In the genomic region with DNA sequence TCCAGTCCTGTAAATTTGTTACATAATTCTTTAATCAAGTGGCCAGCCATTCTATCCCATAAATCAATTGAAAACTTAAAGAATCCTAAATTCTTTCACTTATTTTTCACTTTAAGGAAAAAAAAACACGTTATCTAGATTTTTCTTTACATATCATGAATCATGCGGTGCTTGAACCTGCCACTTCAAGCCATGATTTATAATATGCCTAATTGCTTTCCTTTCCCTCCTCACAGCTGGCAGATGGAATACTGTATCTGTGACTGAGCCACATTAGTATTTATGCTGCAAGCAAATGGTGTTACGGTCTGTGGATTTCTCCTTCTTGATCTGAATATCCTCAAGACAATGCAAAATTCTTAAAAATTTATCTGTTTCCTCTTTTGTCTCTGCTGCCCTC, we compare ENCODE assay signal across 20 cellular contexts.
"Had no signal": no experiment of that assay in that cellular context is flagged by ENCODE, and none has a peak within 500 bp of the region (broad histone marks: within the 10 kb centered on the region; RNA-seq: fewer than 3 reads in every experiment).

No MANE protein-coding gene starts in this region.

- H3K4me3 Mint-ChIP-seq: activated CD8-positive, alpha-beta T cell treated with anti-CD3 and anti-CD28 coated beads for 36 hours; activated T-cell treated with anti-CD3 and anti-CD28 coated beads, Interleukin-2, amount 50 U/mL, for 4 hours; memory B cell; natural killer cell; WTC11 had no signal

- H3K4me3 ChIP-seq: dorsolateral prefrontal cortex, left ventricle myocardium inferior, tibial nerve, uterus had no signal

- H3K27me3 Mint-ChIP-seq: activated CD8-positive, alpha-beta T cell treated with anti-CD3 and anti-CD28 coated beads for 36 hours; memory B cell had no signal

- H3K36me3 Mint-ChIP-seq: memory B cell, natural killer cell, WTC11 had no signal

- H3K27ac ChIP-seq: dorsolateral prefrontal cortex, left ventricle myocardium inferior, neutrophil, tibial nerve, uterus had no signal

- H3K36me3 ChIP-seq: left ventricle myocardium inferior, neutrophil, tibial nerve, uterus had no signal

- H3K4me1 ChIP-seq: left ventricle myocardium inferior, tibial nerve, uterus had no signal

- H3K4me1 Mint-ChIP-seq: memory B cell, natural killer cell had no signal

- H3K27ac Mint-ChIP-seq: activated CD8-positive, alpha-beta T cell treated with anti-CD3 and anti-CD28 coated beads for 36 hours; memory B cell; natural killer cell; WTC11 had no signal

- ATAC-seq: activated CD8-positive, alpha-beta T cell treated with anti-CD3 and anti-CD28 coated beads for 36 hours; activated T-cell treated with anti-CD3 and anti-CD28 coated beads, Interleukin-2, amount 50 U/mL, for 4 hours; natural killer cell; WTC11 had no signal

- H3K27me3 ChIP-seq: neutrophil, tibial nerve, uterus had no signal

- H3K9me3 Mint-ChIP-seq: activated CD8-positive, alpha-beta T cell treated with anti-CD3 and anti-CD28 coated beads for 36 hours; WTC11 had no signal

- DNase-seq: activated CD4-positive, alpha-beta T cell treated with anti-CD3 and anti-CD28 coated beads for 48 hours; activated CD8-positive, alpha-beta T cell treated with anti-CD3 and anti-CD28 coated beads for 36 hours; activated effector memory CD4-positive, alpha-beta T cell treated with Interleukin-2 at 50 U/mL for 16 hours; activated naive CD4-positive, alpha-beta T cell treated with anti-CD3 and anti-CD28 coated beads, Interleukin-2, amount 50 U/mL, for 16 hours; activated T-cell treated with anti-CD3 and anti-CD28 coated beads, Interleukin-2, amount 50 U/mL, for 4 hours; dorsolateral prefrontal cortex; islet precursor cell; left ventricle myocardium inferior; natural killer cell; retina; stimulated activated CD4-positive, alpha-beta T cell treated with anti-CD3 and anti-CD28 coated beads, Interleukin-15, amount 100 ng/mL, for 24 hours; stimulated activated CD4-positive, alpha-beta T cell treated with anti-CD3 and anti-CD28 coated beads, Interleukin-4, amount 100 ng/mL, for 1 hour; stimulated activated naive CD4-positive, alpha-beta T cell; substantia nigra; uterus had no signal

- FAIRE-seq: TTC549 had no signal

- H3K9me3 ChIP-seq: left ventricle myocardium inferior, neutrophil, tibial nerve, uterus had no signal
